Comparison of ENCODE assay signal across 1 cellular context in genomic region chr2:222208010-222208690, GRCh38.
TF ChIP-seq lines count a peak whose summit lies in the region.

No MANE protein-coding gene starts in this region.

TF ChIP-seq in HEK293, 187 proteins besides CTCF, POLR2A, EP300 and RAD21 (continued from another document and continues in another):
- no peak for TF ChIP-seq ZBTB11 (tag by site-specific recombination; conservative IDR thresholded peaks at IDR 0.05; ENCODE audit: low read depth)
- TF ChIP-seq ZBTB48 (tag by site-specific recombination; IDR thresholded peaks at IDR 0.05), result no peak
- no peak for TF ChIP-seq ZNF768 (tag by site-specific recombination; IDR thresholded peaks at IDR 0.05)
- no peak for TF ChIP-seq ZNF561 (tag by site-specific recombination; IDR thresholded peaks at IDR 0.05; ENCODE audit: borderline replicate concordance)
- TF ChIP-seq ZNF24 (tag by site-specific recombination; IDR thresholded peaks at IDR 0.05), result no peak
- no peak for TF ChIP-seq ZBTB1 (tag by site-specific recombination; IDR thresholded peaks at IDR 0.05)
- no peak for TF ChIP-seq ZBTB21 (tag by site-specific recombination; IDR thresholded peaks at IDR 0.05)
- no peak for TF ChIP-seq MYNN (tag by site-specific recombination; IDR thresholded peaks at IDR 0.05; ENCODE audit: borderline replicate concordance)
- no peak for TF ChIP-seq ZNF658 (tag by site-specific recombination; IDR thresholded peaks at IDR 0.05)
- TF ChIP-seq ZNF18 (tag by site-specific recombination; IDR thresholded peaks at IDR 0.05), result no peak
- TF ChIP-seq ZNF777 (tag by site-specific recombination; IDR thresholded peaks at IDR 0.05; ENCODE audit: borderline replicate concordance), result no peak
- TF ChIP-seq PRDM6 (tag by site-specific recombination; IDR thresholded peaks at IDR 0.05), result peak; percentile 56; the same call in 1 of the 2 replicates
- TF ChIP-seq IKZF3 (tag by site-specific recombination; IDR thresholded peaks at IDR 0.05), result peak; percentile 43; the same call in 1 of the 2 replicates
- no peak for TF ChIP-seq BCL11A (tag by site-specific recombination; IDR thresholded peaks at IDR 0.05; ENCODE audit: low read depth)
- no peak for TF ChIP-seq ZNF664 (tag by site-specific recombination; IDR thresholded peaks at IDR 0.05)
- 0 out of 2 replicates have a peak, but pooled peaks have one; percentile 27 for TF ChIP-seq ZSCAN30 (tag by site-specific recombination; IDR thresholded peaks at IDR 0.05)
- no peak for TF ChIP-seq ZNF830 (tag by site-specific recombination; IDR thresholded peaks at IDR 0.05; ENCODE audit: low read depth)
- no peak for TF ChIP-seq HOXC10 (CRISPR knock-in tag; IDR thresholded peaks at IDR 0.05)
- no peak for TF ChIP-seq SP2 (tag by site-specific recombination; IDR thresholded peaks at IDR 0.05)
- no peak for TF ChIP-seq ZNF274 (IDR thresholded peaks at IDR 0.05; ENCODE audit: low read length)
- TF ChIP-seq ZNF274 (tag by site-specific recombination; IDR thresholded peaks at IDR 0.05; ENCODE audit: borderline replicate concordance), result no peak
- TF ChIP-seq ZBTB44 (tag by site-specific recombination; IDR thresholded peaks at IDR 0.05), result peak; percentile 48; the same call in 1 of the 2 replicates
- TF ChIP-seq ZNF555 (tag by site-specific recombination; conservative IDR thresholded peaks at IDR 0.05), result no peak
- TF ChIP-seq OSR2 (tag by site-specific recombination; IDR thresholded peaks at IDR 0.05), result peak; percentile 93
- TF ChIP-seq SP7 (tag by site-specific recombination; IDR thresholded peaks at IDR 0.05), result peak; percentile 94
- no peak for TF ChIP-seq ZNF341 (tag by site-specific recombination; IDR thresholded peaks at IDR 0.05; ENCODE audit: low read depth)
- no peak for TF ChIP-seq KLF7 (tag by site-specific recombination; IDR thresholded peaks at IDR 0.05; ENCODE audit: borderline replicate concordance)
- TF ChIP-seq ZNF114 (tag by site-specific recombination; IDR thresholded peaks at IDR 0.05), result no peak
- no peak for TF ChIP-seq ZNF701 (tag by site-specific recombination; IDR thresholded peaks at IDR 0.05)
- no peak for TF ChIP-seq ZNF513 (tag by site-specific recombination; IDR thresholded peaks at IDR 0.05)
- peak; percentile 56; the same call in 1 of the 2 replicates for TF ChIP-seq KLF10 (tag by site-specific recombination; IDR thresholded peaks at IDR 0.05)
- TF ChIP-seq BCL6B (tag by site-specific recombination; IDR thresholded peaks at IDR 0.05), result no peak; the same call in 1 of the 2 replicates
- no peak for TF ChIP-seq INSM2 (tag by site-specific recombination; IDR thresholded peaks at IDR 0.05)
- TF ChIP-seq BCL11B (tag by site-specific recombination; IDR thresholded peaks at IDR 0.05; ENCODE audit: low read depth), result no peak
- no peak for TF ChIP-seq ZNF596 (tag by site-specific recombination; IDR thresholded peaks at IDR 0.05)
- TF ChIP-seq ZNF660 (tag by site-specific recombination; IDR thresholded peaks at IDR 0.05), result no peak
- TF ChIP-seq ZNF292 (tag by site-specific recombination; IDR thresholded peaks at IDR 0.05; ENCODE audit: borderline replicate concordance, low read depth), result no peak
- TF ChIP-seq ZNF600 (tag by site-specific recombination; IDR thresholded peaks at IDR 0.05), result no peak
- no peak for TF ChIP-seq ZNF157 (tag by site-specific recombination; IDR thresholded peaks at IDR 0.05)
- no peak for TF ChIP-seq ZNF148 (tag by site-specific recombination; IDR thresholded peaks at IDR 0.05; ENCODE audit: borderline replicate concordance)
- TF ChIP-seq GLIS1 (tag by site-specific recombination; IDR thresholded peaks at IDR 0.05), result no peak
- no peak for TF ChIP-seq ZNF335 (tag by site-specific recombination; conservative IDR thresholded peaks at IDR 0.05)
- TF ChIP-seq ZNF580 (tag by site-specific recombination; IDR thresholded peaks at IDR 0.05), result 0 out of 2 replicates have a peak, but pooled peaks have one; percentile 39
- no peak for TF ChIP-seq ZNF37A (tag by site-specific recombination; IDR thresholded peaks at IDR 0.05)
- no peak for TF ChIP-seq ZNF146 (tag by site-specific recombination; IDR thresholded peaks at IDR 0.05)
- no peak for TF ChIP-seq ZNF76 (tag by site-specific recombination; IDR thresholded peaks at IDR 0.05; ENCODE audit: borderline replicate concordance, low read depth)
- no peak for TF ChIP-seq ZNF449 (tag by site-specific recombination; IDR thresholded peaks at IDR 0.05)
